In genomic region chr19:11434703-11435056, GRCh38 we compare ENCODE assay signal across 8 cellular contexts. TPM values are rescaled to one million over a fixed set of nuclear protein-coding genes. Genes with fewer than 3 reads are reported as not detected.
DNase-seq lines count a peak whose midpoint lies in the region; ATAC-seq and TF ChIP-seq lines count a peak whose summit lies in the region.

No MANE protein-coding gene starts in this region.

- peak overlapping the region; percentile 84 to 99 for H3K27ac Mint-ChIP-seq in activated naive CD4-positive, alpha-beta T cell treated with anti-CD3 and anti-CD28 coated beads, Interleukin-2, amount 50 U/mL, for 72 hours

- H3K27ac ChIP-seq in left lung: peak overlapping the region; percentile 74 to 91
- peak overlapping the region; percentile 80 for H3K27ac ChIP-seq in upper lobe of right lung

- peaks cover 4 to 34% of the 10 kb centered on the region in 2 donors for H3K36me3 ChIP-seq in left lung
- H3K36me3 ChIP-seq in upper lobe of right lung: peaks cover 30% of the 10 kb centered on the region

- H3K9me3 Mint-ChIP-seq in activated naive CD4-positive, alpha-beta T cell treated with anti-CD3 and anti-CD28 coated beads, Interleukin-2, amount 50 U/mL, for 72 hours: no peaks in the 10 kb centered on the region

- H3K9me3 ChIP-seq in left lung (no peaks in the 10 kb centered on the region), upper lobe of right lung (no peaks in the 10 kb centered on the region)

- peak; percentile 7 for ATAC-seq in HG02763 (IDR thresholded peaks at IDR 0.05; ENCODE audit: unreplicated experiment)
- ATAC-seq in activated naive CD4-positive, alpha-beta T cell treated with anti-CD3 and anti-CD28 coated beads, Interleukin-2, amount 50 U/mL, for 72 hours: peak; percentile 12 to 25
- no peak for ATAC-seq in left lung
- ATAC-seq in upper lobe of right lung: no peak

- H3K4me3 ChIP-seq in GM12864 (ENCODE audit: low read depth, low read length): peak overlapping the region; percentile 65
- peak overlapping the region; percentile 29 to 88 for H3K4me3 ChIP-seq in left lung
- peak overlapping the region; percentile 75 for H3K4me3 ChIP-seq in upper lobe of right lung

- DNase-seq in GM12864 (ENCODE audit: low read depth): no peak
- DNase-seq in activated naive CD4-positive, alpha-beta T cell treated with anti-CD3 and anti-CD28 coated beads, Interleukin-2, amount 50 U/mL, for 72 hours (ENCODE audit: low spot score in 2 of 2): no peak
- no peak for DNase-seq in left lung
- no peak for DNase-seq in upper lobe of right lung
- DNase-seq in SIG-M5 (lab: John Stamatoyannopoulos, UW): no peak
- no peak for DNase-seq in GF-D8 (lab: John Stamatoyannopoulos, UW)
- no peak for DNase-seq in activated CD4-positive, alpha-beta T cell treated with anti-CD3 and anti-CD28 coated beads for 1 hour

- TF ChIP-seq CTCF in GM12864 (IDR thresholded peaks at IDR 0.05; ENCODE audit: low read depth, low read length, missing control alignments) (no peak), left lung (IDR thresholded peaks at IDR 0.05) (no peak), upper lobe of right lung (IDR thresholded peaks at IDR 0.05) (no peak)

- intact Hi-C loops in left lung (cut with DNase I) (no loop called here), upper lobe of right lung (cut with DNase I) (no loop called here)

- H3K4me1 ChIP-seq in left lung (peaks cover 14 to 21% of the 10 kb centered on the region in 2 donors), upper lobe of right lung (peaks cover 11% of the 10 kb centered on the region)

- no peaks in the 10 kb centered on the region for H3K27me3 ChIP-seq in left lung
- H3K27me3 ChIP-seq in upper lobe of right lung: no peaks in the 10 kb centered on the region

- peaks cover 15% of the 10 kb centered on the region in 2 donors for H3K36me3 Mint-ChIP-seq in activated naive CD4-positive, alpha-beta T cell treated with anti-CD3 and anti-CD28 coated beads, Interleukin-2, amount 50 U/mL, for 72 hours

RNA-seq across cellular contexts. Expression of gene ODAD3, which starts 0.2 kb away (rescaled TPM):
- total RNA-seq in activated naive CD4-positive, alpha-beta T cell treated with anti-CD3 and anti-CD28 coated beads, Interleukin-2, amount 50 U/mL, for 72 hours: under 1 TPM; 0.30 to 0.95 TPM
- 1 to 10 TPM in 1 of 2 donors, under 1 TPM in 1; 0.55 to 2.1 TPM for total RNA-seq in left lung
- 0.49 TPM for total RNA-seq in upper lobe of right lung

RNA-seq across cellular contexts. Expression of gene PRKCSH, which starts 0.8 kb away (rescaled TPM):
- 100 to 1,000 TPM; 272 to 285 TPM for total RNA-seq in activated naive CD4-positive, alpha-beta T cell treated with anti-CD3 and anti-CD28 coated beads, Interleukin-2, amount 50 U/mL, for 72 hours
- total RNA-seq in left lung (100 to 1,000 TPM; 286 to 303 TPM), upper lobe of right lung (293 TPM)

RNA-seq across cellular contexts. Expression of gene RGL3, which starts 15.6 kb away (rescaled TPM):
- not detected for total RNA-seq in activated naive CD4-positive, alpha-beta T cell treated with anti-CD3 and anti-CD28 coated beads, Interleukin-2, amount 50 U/mL, for 72 hours
- total RNA-seq in left lung: 10 to 100 TPM; 35.7 to 68.2 TPM
- 54.6 TPM for total RNA-seq in upper lobe of right lung

RNA-seq across cellular contexts. Expression of gene ELAVL3, which starts 46.2 kb away (rescaled TPM):
- total RNA-seq in activated naive CD4-positive, alpha-beta T cell treated with anti-CD3 and anti-CD28 coated beads, Interleukin-2, amount 50 U/mL, for 72 hours: not detected
- total RNA-seq in left lung (under 1 TPM in 1 of 2 donors, not detected in 1; 0.21 TPM), upper lobe of right lung (not detected)

RNA-seq across cellular contexts. Expression of gene EPOR, which starts 50.6 kb away (rescaled TPM):
- total RNA-seq in activated naive CD4-positive, alpha-beta T cell treated with anti-CD3 and anti-CD28 coated beads, Interleukin-2, amount 50 U/mL, for 72 hours: 10 to 100 TPM in 1 of 2 donors, 1 to 10 TPM in 1; 7.9 to 14.1 TPM
- total RNA-seq in left lung: 10 to 100 TPM in 1 of 2 donors, 1 to 10 TPM in 1; 9.6 to 18.0 TPM
- 20.4 TPM for total RNA-seq in upper lobe of right lung

Comparison
In these comparisons a context has a peak if more than half of its experiments do, and no peak if none do; other contexts are left out.
1. ATAC-seq: peak in HG02763 (single experiment) and activated naive CD4-positive, alpha-beta T cell treated with anti-CD3 and anti-CD28 coated beads, Interleukin-2, amount 50 U/mL, for 72 hours (2 of 2); none in left lung (single experiment) and upper lobe of right lung (single experiment).
2. RNA of gene RGL3, which starts 15.6 kb away (total RNA-seq): 35.7 to 68.2 TPM in left lung and 54.6 TPM in upper lobe of right lung (single experiment); not detected in activated naive CD4-positive, alpha-beta T cell treated with anti-CD3 and anti-CD28 coated beads, Interleukin-2, amount 50 U/mL, for 72 hours; every median in the first group is over 10 times any median in the second.
3. Peak in every context shown above with its lines, with median percentiles within 50 percentile points of each other: H3K4me3 ChIP-seq.